Comparison of ENCODE assay signal across 9 cellular contexts in the genomic region with DNA sequence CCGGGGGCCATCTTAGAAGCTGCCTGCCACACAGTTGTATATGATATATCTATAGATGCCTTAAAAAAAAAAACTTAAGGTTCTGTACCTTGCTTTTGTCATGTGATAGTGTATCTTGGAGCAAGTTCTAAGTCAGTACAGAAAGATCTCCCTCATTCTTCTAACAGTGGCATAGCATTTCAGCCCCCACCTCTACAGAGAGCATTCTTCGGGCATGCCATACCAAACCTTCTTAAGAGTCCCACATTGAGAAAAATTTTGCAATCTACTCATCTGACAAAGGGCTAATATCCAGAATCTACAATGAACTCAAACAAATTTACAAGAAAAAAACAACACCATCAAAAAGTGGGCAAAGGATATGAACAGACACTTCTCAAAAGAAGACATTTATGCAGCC. TPM values are rescaled to one million over a fixed set of nuclear protein-coding genes. Genes with fewer than 3 reads are reported as not detected.
"Had no signal": no experiment of that assay in that cellular context is flagged by ENCODE, and none has a peak within 500 bp of the region (broad histone marks: within the 10 kb centered on the region; RNA-seq: fewer than 3 reads in every experiment).

No MANE protein-coding gene starts in this region.

RNA-seq across cellular contexts. Expression of gene PAQR9, which starts 24.7 kb away (rescaled TPM):
- total RNA-seq: activated CD4-positive, alpha-beta memory T cell treated with anti-CD3 and anti-CD28 coated beads, Interleukin-2, amount 10 ng/mL, durations not matched to agents 7 days and 5 days; activated CD4-positive, alpha-beta T cell treated with anti-CD3 and anti-CD28 coated beads for 36 hours; activated CD8-positive, alpha-beta memory T cell treated with anti-CD3 and anti-CD28 coated beads for 36 hours; activated naive CD4-positive, alpha-beta T cell treated with anti-CD3 and anti-CD28 coated beads for 36 hours; activated T-helper 17 cell treated with anti-CD3 and anti-CD28 coated beads, Interleukin-2, amount 50 U/mL, for 72 hours; MCF 10A; OCI-LY7; SJSA1; T-helper 1 cell treated with Interleukin-12 subunit alpha and Interleukin-12 subunit beta and Interleukin-4 antibody, amounts not matched to agents 30 ng/mL and 1 ng/mL, for 36 hours had no signal
